ENCODE assay signal across 1 cellular context in the genomic region with DNA sequence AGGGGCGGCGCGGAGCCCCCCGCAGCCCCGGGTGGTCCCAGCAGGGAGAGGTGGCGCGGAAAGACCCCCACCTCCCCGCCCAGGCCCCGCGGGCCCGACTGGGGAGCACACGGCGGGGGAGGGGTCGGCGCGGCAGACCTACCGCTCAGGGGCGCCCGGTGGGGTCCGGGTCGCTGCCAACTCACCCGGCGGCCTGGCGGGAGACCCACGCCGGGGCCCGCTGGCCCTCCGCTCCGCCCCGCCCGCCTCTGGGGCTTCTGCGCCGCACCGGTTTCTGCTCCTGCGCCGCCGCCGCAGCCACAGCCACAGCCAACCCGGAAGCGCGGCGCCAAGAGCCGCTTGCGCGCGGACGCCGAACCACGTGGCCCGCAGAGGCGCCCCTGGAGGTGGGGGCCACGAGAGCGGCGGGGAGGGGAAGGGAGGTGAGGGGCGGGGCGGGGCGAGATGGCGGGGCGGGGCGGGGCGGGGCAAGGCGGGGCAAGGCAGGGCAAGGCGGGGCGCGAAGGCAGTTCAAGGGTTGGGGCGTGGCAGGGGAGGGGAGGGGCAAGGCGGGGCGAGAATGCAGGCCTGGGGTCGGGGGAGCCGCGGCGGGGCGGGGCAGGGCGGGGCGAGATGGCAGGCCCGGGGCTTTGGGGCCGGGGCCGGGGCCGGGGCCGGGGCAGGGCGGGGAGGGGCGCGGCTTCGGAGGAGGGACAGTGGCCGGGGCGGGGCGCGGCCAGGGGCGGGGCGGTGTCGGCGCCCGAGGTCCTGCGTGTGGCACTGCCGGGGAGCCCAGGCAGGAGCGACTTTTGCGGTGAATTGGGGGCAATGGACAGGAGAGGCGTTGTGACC.
TF ChIP-seq lines count a peak whose summit lies in the region.

A gene (minus strand): TSS at position 307 of the 831 bp plus-strand sequence. CDS start 1,193 bp downstream, outside the sequence.

TF ChIP-seq in HEK293, 187 proteins besides CTCF, POLR2A, EP300 and RAD21 (continued from another document and continues in another):
- TF ChIP-seq, protein P1, sequence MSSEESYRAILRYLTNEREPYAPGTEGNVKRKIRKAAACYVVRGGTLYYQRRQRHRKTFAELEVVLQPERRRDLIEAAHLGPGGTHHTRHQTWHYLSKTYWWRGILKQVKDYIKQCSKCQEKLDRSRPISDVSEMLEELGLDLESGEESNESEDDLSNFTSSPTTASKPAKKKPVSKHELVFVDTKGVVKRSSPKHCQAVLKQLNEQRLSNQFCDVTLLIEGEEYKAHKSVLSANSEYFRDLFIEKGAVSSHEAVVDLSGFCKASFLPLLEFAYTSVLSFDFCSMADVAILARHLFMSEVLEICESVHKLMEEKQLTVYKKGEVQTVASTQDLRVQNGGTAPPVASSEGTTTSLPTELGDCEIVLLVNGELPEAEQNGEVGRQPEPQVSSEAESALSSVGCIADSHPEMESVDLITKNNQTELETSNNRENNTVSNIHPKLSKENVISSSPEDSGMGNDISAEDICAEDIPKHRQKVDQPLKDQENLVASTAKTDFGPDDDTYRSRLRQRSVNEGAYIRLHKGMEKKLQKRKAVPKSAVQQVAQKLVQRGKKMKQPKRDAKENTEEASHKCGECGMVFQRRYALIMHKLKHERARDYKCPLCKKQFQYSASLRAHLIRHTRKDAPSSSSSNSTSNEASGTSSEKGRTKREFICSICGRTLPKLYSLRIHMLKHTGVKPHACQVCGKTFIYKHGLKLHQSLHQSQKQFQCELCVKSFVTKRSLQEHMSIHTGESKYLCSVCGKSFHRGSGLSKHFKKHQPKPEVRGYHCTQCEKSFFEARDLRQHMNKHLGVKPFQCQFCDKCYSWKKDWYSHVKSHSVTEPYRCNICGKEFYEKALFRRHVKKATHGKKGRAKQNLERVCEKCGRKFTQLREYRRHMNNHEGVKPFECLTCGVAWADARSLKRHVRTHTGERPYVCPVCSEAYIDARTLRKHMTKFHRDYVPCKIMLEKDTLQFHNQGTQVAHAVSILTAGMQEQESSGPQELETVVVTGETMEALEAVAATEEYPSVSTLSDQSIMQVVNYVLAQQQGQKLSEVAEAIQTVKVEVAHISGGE (tag by site-specific recombination; conservative IDR thresholded peaks at IDR 0.05; ENCODE audit: low read depth): no peak
- TF ChIP-seq ZNF610 (tag by site-specific recombination; IDR thresholded peaks at IDR 0.05; ENCODE audit: borderline replicate concordance) (no peak), IKZF3 (tag by site-specific recombination; IDR thresholded peaks at IDR 0.05) (0 out of 2 replicates have a peak, but pooled peaks have one; percentile 28), ZNF677 (tag by site-specific recombination; IDR thresholded peaks at IDR 0.05) (no peak), ZNF114 (tag by site-specific recombination; IDR thresholded peaks at IDR 0.05) (no peak), YY1 (tag by site-specific recombination; IDR thresholded peaks at IDR 0.05) (peak; percentile 22; the same call in 1 of the 2 replicates), ZNF221 (tag by site-specific recombination; IDR thresholded peaks at IDR 0.05; ENCODE audit: borderline replicate concordance) (no peak), ZNF473 (tag by site-specific recombination; IDR thresholded peaks at IDR 0.05) (no peak), ZNF48 (tag by site-specific recombination; IDR thresholded peaks at IDR 0.05) (no peak), ZNF768 (tag by site-specific recombination; IDR thresholded peaks at IDR 0.05) (no peak), ZNF660 (tag by site-specific recombination; IDR thresholded peaks at IDR 0.05) (peak; percentile 82), ZNF341 (tag by site-specific recombination; IDR thresholded peaks at IDR 0.05; ENCODE audit: low read depth) (no peak), ZNF311 (tag by site-specific recombination; IDR thresholded peaks at IDR 0.05; ENCODE audit: borderline replicate concordance) (no peak), ZNF561 (tag by site-specific recombination; IDR thresholded peaks at IDR 0.05; ENCODE audit: borderline replicate concordance) (peak; percentile 52; the same call in 1 of the 2 replicates), ZNF830 (tag by site-specific recombination; IDR thresholded peaks at IDR 0.05; ENCODE audit: low read depth) (no peak), ZIC2 (tag by site-specific recombination; IDR thresholded peaks at IDR 0.05) (peak; percentile 93), ZNF140 (tag by site-specific recombination; IDR thresholded peaks at IDR 0.05) (no peak), ZBTB21 (tag by site-specific recombination; IDR thresholded peaks at IDR 0.05) (no peak), ZNF184 (tag by site-specific recombination; IDR thresholded peaks at IDR 0.05) (no peak), ZBTB7A (tag by site-specific recombination; IDR thresholded peaks at IDR 0.05; ENCODE audit: low read depth) (no peak), ZSCAN30 (tag by site-specific recombination; IDR thresholded peaks at IDR 0.05) (peak; percentile 44; the same call in 1 of the 2 replicates), ZNF248 (tag by site-specific recombination; IDR thresholded peaks at IDR 0.05) (no peak), ZNF175 (tag by site-specific recombination; IDR thresholded peaks at IDR 0.05) (no peak), OVOL3 (tag by site-specific recombination; IDR thresholded peaks at IDR 0.05) (no peak), ZNF560 (tag by site-specific recombination; IDR thresholded peaks at IDR 0.05; ENCODE audit: borderline replicate concordance) (no peak), ZNF654 (tag by site-specific recombination; IDR thresholded peaks at IDR 0.05; ENCODE audit: low read depth) (no peak), ZNF621 (tag by site-specific recombination; IDR thresholded peaks at IDR 0.05) (no peak), ZXDB (tag by site-specific recombination; IDR thresholded peaks at IDR 0.05) (0 out of 2 replicates have a peak, but pooled peaks have one; percentile 14), ZNF785 (tag by site-specific recombination; IDR thresholded peaks at IDR 0.05) (no peak), ZNF777 (tag by site-specific recombination; IDR thresholded peaks at IDR 0.05; ENCODE audit: borderline replicate concordance) (no peak), ZNF10 (tag by site-specific recombination; IDR thresholded peaks at IDR 0.05) (no peak), ZNF571 (tag by site-specific recombination; IDR thresholded peaks at IDR 0.05) (no peak), BCL11B (tag by site-specific recombination; IDR thresholded peaks at IDR 0.05; ENCODE audit: low read depth) (no peak)
- TF ChIP-seq, protein P2, sequence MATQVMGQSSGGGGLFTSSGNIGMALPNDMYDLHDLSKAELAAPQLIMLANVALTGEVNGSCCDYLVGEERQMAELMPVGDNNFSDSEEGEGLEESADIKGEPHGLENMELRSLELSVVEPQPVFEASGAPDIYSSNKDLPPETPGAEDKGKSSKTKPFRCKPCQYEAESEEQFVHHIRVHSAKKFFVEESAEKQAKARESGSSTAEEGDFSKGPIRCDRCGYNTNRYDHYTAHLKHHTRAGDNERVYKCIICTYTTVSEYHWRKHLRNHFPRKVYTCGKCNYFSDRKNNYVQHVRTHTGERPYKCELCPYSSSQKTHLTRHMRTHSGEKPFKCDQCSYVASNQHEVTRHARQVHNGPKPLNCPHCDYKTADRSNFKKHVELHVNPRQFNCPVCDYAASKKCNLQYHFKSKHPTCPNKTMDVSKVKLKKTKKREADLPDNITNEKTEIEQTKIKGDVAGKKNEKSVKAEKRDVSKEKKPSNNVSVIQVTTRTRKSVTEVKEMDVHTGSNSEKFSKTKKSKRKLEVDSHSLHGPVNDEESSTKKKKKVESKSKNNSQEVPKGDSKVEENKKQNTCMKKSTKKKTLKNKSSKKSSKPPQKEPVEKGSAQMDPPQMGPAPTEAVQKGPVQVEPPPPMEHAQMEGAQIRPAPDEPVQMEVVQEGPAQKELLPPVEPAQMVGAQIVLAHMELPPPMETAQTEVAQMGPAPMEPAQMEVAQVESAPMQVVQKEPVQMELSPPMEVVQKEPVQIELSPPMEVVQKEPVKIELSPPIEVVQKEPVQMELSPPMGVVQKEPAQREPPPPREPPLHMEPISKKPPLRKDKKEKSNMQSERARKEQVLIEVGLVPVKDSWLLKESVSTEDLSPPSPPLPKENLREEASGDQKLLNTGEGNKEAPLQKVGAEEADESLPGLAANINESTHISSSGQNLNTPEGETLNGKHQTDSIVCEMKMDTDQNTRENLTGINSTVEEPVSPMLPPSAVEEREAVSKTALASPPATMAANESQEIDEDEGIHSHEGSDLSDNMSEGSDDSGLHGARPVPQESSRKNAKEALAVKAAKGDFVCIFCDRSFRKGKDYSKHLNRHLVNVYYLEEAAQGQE (tag by site-specific recombination; IDR thresholded peaks at IDR 0.05): no peak
- TF ChIP-seq, protein P3, sequence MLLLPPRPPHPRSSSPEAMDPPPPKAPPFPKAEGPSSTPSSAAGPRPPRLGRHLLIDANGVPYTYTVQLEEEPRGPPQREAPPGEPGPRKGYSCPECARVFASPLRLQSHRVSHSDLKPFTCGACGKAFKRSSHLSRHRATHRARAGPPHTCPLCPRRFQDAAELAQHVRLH (tag by site-specific recombination; IDR thresholded peaks at IDR 0.05): no peak
- TF ChIP-seq, protein P4, sequence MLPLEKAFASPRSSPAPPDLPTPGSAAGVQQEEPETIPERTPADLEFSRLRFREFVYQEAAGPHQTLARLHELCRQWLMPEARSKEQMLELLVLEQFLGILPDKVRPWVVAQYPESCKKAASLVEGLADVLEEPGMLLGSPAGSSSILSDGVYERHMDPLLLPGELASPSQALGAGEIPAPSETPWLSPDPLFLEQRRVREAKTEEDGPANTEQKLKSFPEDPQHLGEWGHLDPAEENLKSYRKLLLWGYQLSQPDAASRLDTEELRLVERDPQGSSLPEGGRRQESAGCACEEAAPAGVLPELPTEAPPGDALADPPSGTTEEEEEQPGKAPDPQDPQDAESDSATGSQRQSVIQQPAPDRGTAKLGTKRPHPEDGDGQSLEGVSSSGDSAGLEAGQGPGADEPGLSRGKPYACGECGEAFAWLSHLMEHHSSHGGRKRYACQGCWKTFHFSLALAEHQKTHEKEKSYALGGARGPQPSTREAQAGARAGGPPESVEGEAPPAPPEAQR (tag by site-specific recombination; IDR thresholded peaks at IDR 0.05): no peak
- TF ChIP-seq, protein P5, sequence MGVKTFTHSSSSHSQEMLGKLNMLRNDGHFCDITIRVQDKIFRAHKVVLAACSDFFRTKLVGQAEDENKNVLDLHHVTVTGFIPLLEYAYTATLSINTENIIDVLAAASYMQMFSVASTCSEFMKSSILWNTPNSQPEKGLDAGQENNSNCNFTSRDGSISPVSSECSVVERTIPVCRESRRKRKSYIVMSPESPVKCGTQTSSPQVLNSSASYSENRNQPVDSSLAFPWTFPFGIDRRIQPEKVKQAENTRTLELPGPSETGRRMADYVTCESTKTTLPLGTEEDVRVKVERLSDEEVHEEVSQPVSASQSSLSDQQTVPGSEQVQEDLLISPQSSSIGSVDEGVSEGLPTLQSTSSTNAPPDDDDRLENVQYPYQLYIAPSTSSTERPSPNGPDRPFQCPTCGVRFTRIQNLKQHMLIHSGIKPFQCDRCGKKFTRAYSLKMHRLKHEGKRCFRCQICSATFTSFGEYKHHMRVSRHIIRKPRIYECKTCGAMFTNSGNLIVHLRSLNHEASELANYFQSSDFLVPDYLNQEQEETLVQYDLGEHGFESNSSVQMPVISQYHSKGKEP (tag by site-specific recombination; IDR thresholded peaks at IDR 0.05): 0 out of 2 replicates have a peak, but pooled peaks have one; percentile 30
- TF ChIP-seq, protein P6, sequence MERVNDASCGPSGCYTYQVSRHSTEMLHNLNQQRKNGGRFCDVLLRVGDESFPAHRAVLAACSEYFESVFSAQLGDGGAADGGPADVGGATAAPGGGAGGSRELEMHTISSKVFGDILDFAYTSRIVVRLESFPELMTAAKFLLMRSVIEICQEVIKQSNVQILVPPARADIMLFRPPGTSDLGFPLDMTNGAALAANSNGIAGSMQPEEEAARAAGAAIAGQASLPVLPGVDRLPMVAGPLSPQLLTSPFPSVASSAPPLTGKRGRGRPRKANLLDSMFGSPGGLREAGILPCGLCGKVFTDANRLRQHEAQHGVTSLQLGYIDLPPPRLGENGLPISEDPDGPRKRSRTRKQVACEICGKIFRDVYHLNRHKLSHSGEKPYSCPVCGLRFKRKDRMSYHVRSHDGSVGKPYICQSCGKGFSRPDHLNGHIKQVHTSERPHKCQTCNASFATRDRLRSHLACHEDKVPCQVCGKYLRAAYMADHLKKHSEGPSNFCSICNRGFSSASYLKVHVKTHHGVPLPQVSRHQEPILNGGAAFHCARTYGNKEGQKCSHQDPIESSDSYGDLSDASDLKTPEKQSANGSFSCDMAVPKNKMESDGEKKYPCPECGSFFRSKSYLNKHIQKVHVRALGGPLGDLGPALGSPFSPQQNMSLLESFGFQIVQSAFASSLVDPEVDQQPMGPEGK (tag by site-specific recombination; IDR thresholded peaks at IDR 0.05): peak; percentile 17; the same call in 1 of the 2 replicates
- TF ChIP-seq, protein P7, sequence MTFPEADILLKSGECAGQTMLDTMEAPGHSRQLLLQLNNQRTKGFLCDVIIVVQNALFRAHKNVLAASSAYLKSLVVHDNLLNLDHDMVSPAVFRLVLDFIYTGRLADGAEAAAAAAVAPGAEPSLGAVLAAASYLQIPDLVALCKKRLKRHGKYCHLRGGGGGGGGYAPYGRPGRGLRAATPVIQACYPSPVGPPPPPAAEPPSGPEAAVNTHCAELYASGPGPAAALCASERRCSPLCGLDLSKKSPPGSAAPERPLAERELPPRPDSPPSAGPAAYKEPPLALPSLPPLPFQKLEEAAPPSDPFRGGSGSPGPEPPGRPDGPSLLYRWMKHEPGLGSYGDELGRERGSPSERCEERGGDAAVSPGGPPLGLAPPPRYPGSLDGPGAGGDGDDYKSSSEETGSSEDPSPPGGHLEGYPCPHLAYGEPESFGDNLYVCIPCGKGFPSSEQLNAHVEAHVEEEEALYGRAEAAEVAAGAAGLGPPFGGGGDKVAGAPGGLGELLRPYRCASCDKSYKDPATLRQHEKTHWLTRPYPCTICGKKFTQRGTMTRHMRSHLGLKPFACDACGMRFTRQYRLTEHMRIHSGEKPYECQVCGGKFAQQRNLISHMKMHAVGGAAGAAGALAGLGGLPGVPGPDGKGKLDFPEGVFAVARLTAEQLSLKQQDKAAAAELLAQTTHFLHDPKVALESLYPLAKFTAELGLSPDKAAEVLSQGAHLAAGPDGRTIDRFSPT (tag by site-specific recombination; IDR thresholded peaks at IDR 0.05): no peak
- TF ChIP-seq, protein P8, sequence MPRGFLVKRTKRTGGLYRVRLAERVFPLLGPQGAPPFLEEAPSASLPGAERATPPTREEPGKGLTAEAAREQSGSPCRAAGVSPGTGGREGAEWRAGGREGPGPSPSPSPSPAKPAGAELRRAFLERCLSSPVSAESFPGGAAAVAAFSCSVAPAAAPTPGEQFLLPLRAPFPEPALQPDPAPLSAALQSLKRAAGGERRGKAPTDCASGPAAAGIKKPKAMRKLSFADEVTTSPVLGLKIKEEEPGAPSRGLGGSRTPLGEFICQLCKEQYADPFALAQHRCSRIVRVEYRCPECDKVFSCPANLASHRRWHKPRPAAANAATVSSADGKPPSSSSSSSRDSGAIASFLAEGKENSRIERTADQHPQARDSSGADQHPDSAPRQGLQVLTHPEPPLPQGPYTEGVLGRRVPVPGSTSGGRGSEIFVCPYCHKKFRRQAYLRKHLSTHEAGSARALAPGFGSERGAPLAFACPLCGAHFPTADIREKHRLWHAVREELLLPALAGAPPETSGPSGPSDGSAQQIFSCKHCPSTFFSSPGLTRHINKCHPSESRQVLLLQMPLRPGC (tag by site-specific recombination; IDR thresholded peaks at IDR 0.05): peak; percentile 8; the same call in 1 of the 2 replicates
- TF ChIP-seq, protein P9, sequence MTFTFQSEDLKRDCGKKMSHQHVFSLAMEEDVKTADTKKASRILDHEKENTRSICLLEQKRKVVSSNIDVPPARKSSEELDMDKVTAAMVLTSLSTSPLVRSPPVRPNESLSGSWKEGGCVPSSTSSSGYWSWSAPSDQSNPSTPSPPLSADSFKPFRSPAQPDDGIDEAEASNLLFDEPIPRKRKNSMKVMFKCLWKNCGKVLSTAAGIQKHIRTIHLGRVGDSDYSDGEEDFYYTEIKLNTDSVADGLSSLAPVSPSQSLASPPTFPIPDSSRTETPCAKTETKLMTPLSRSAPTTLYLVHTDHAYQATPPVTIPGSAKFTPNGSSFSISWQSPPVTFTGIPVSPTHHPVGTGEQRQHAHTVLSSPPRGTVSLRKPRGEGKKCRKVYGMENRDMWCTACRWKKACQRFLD (tag by site-specific recombination; IDR thresholded peaks at IDR 0.05): no peak
